In the genomic region with DNA sequence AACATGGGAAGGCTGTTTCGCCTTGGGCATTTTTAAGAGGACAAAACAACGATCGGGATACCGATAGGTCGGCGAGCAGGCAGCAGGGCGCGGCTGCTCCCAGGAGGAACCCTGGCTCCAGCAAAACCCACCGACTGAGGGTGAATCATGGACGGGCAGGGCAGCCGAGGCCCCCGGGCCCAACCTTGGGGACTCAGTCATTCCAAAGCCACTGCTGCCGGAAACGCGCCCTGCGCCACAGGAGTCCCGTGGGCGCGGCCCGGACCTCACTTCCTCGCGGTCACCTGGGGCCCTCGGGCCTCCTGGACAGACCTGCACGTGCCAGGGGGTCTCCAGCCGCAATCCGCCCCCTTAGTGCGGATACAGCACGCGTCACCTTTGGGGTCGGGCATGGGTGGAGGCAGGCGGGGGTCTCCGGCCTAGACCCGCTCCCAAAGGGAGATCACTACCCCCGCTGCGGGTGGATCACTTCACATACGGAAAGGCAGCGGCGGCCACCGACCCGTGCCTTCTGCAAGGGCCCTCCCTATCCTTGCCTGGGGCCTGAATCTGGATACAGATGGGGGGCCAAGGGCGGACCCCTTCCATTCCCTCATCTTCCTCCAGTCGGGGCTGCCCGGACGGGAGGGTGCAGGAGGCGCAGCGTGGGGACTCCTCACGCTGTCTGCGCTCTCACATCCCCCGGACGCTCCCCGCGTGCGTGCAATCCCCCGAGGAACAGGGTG, we compare ENCODE assay signal across 1 cellular context.
TF ChIP-seq lines count a peak whose summit lies in the region.

No MANE protein-coding gene starts in this region.

TF ChIP-seq in HepG2, 621 proteins besides CTCF, POLR2A, EP300 and RAD21 (continued from another document and continues in another):
- TF ChIP-seq RFX5 (IDR thresholded peaks at IDR 0.05; ENCODE audit: low read depth, low read length): no peak
- TF ChIP-seq SMARCE1 (IDR thresholded peaks at IDR 0.05; ENCODE audit: borderline replicate concordance): no peak
- no peak for TF ChIP-seq HMG20B (CRISPR knock-in tag; conservative IDR thresholded peaks at IDR 0.05)
- TF ChIP-seq POLR2AphosphoS2 (IDR thresholded peaks at IDR 0.05; ENCODE audit: low read depth, low read length): no peak
- TF ChIP-seq FOXK1 (CRISPR knock-in tag; IDR thresholded peaks at IDR 0.05; ENCODE audit: borderline replicate concordance, low read depth): no peak; the same call in 1 of the 2 replicates
- TF ChIP-seq, protein P1, sequence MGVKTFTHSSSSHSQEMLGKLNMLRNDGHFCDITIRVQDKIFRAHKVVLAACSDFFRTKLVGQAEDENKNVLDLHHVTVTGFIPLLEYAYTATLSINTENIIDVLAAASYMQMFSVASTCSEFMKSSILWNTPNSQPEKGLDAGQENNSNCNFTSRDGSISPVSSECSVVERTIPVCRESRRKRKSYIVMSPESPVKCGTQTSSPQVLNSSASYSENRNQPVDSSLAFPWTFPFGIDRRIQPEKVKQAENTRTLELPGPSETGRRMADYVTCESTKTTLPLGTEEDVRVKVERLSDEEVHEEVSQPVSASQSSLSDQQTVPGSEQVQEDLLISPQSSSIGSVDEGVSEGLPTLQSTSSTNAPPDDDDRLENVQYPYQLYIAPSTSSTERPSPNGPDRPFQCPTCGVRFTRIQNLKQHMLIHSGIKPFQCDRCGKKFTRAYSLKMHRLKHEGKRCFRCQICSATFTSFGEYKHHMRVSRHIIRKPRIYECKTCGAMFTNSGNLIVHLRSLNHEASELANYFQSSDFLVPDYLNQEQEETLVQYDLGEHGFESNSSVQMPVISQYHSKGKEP (CRISPR knock-in tag; IDR thresholded peaks at IDR 0.05): no peak
- no peak for TF ChIP-seq TCF7L2 (IDR thresholded peaks at IDR 0.05; ENCODE audit: low read depth, low read length)
- TF ChIP-seq ETV6 (CRISPR knock-in tag; conservative IDR thresholded peaks at IDR 0.05): no peak; the same call in 1 of the 2 replicates
- TF ChIP-seq, protein P2, sequence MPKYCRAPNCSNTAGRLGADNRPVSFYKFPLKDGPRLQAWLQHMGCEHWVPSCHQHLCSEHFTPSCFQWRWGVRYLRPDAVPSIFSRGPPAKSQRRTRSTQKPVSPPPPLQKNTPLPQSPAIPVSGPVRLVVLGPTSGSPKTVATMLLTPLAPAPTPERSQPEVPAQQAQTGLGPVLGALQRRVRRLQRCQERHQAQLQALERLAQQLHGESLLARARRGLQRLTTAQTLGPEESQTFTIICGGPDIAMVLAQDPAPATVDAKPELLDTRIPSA (CRISPR knock-in tag; IDR thresholded peaks at IDR 0.05; ENCODE audit: borderline replicate concordance): 0 out of 2 replicates have a peak, but pooled peaks have one; percentile 73
- no peak for TF ChIP-seq ZNF83 (CRISPR knock-in tag; IDR thresholded peaks at IDR 0.05; ENCODE audit: borderline replicate concordance)
- TF ChIP-seq MEF2D (CRISPR knock-in tag; IDR thresholded peaks at IDR 0.05): no peak
- no peak for TF ChIP-seq ZNF75D (CRISPR knock-in tag; IDR thresholded peaks at IDR 0.05; ENCODE audit: borderline replicate concordance)
- TF ChIP-seq ZNF652 (CRISPR knock-in tag; IDR thresholded peaks at IDR 0.05; ENCODE audit: borderline replicate concordance, low read depth): no peak
- TF ChIP-seq ZNF326 (CRISPR knock-in tag; IDR thresholded peaks at IDR 0.05; ENCODE audit: borderline replicate concordance): no peak
- TF ChIP-seq, protein P3, sequence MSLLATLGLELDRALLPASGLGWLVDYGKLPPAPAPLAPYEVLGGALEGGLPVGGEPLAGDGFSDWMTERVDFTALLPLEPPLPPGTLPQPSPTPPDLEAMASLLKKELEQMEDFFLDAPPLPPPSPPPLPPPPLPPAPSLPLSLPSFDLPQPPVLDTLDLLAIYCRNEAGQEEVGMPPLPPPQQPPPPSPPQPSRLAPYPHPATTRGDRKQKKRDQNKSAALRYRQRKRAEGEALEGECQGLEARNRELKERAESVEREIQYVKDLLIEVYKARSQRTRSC (CRISPR knock-in tag; IDR thresholded peaks at IDR 0.05; ENCODE audit: low read depth): no peak
- TF ChIP-seq MEIS2 (CRISPR knock-in tag; IDR thresholded peaks at IDR 0.05): no peak
- no peak for TF ChIP-seq TP53 (CRISPR knock-in tag; conservative IDR thresholded peaks at IDR 0.05)
- TF ChIP-seq THYN1 (CRISPR knock-in tag; IDR thresholded peaks at IDR 0.05; ENCODE audit: borderline replicate concordance, low read depth): no peak
- TF ChIP-seq, protein P4, sequence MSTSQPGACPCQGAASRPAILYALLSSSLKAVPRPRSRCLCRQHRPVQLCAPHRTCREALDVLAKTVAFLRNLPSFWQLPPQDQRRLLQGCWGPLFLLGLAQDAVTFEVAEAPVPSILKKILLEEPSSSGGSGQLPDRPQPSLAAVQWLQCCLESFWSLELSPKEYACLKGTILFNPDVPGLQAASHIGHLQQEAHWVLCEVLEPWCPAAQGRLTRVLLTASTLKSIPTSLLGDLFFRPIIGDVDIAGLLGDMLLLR (CRISPR knock-in tag; IDR thresholded peaks at IDR 0.05): no peak
- TF ChIP-seq ZZZ3 (CRISPR knock-in tag; IDR thresholded peaks at IDR 0.05; ENCODE audit: borderline replicate concordance): no peak
- TF ChIP-seq, protein P5, sequence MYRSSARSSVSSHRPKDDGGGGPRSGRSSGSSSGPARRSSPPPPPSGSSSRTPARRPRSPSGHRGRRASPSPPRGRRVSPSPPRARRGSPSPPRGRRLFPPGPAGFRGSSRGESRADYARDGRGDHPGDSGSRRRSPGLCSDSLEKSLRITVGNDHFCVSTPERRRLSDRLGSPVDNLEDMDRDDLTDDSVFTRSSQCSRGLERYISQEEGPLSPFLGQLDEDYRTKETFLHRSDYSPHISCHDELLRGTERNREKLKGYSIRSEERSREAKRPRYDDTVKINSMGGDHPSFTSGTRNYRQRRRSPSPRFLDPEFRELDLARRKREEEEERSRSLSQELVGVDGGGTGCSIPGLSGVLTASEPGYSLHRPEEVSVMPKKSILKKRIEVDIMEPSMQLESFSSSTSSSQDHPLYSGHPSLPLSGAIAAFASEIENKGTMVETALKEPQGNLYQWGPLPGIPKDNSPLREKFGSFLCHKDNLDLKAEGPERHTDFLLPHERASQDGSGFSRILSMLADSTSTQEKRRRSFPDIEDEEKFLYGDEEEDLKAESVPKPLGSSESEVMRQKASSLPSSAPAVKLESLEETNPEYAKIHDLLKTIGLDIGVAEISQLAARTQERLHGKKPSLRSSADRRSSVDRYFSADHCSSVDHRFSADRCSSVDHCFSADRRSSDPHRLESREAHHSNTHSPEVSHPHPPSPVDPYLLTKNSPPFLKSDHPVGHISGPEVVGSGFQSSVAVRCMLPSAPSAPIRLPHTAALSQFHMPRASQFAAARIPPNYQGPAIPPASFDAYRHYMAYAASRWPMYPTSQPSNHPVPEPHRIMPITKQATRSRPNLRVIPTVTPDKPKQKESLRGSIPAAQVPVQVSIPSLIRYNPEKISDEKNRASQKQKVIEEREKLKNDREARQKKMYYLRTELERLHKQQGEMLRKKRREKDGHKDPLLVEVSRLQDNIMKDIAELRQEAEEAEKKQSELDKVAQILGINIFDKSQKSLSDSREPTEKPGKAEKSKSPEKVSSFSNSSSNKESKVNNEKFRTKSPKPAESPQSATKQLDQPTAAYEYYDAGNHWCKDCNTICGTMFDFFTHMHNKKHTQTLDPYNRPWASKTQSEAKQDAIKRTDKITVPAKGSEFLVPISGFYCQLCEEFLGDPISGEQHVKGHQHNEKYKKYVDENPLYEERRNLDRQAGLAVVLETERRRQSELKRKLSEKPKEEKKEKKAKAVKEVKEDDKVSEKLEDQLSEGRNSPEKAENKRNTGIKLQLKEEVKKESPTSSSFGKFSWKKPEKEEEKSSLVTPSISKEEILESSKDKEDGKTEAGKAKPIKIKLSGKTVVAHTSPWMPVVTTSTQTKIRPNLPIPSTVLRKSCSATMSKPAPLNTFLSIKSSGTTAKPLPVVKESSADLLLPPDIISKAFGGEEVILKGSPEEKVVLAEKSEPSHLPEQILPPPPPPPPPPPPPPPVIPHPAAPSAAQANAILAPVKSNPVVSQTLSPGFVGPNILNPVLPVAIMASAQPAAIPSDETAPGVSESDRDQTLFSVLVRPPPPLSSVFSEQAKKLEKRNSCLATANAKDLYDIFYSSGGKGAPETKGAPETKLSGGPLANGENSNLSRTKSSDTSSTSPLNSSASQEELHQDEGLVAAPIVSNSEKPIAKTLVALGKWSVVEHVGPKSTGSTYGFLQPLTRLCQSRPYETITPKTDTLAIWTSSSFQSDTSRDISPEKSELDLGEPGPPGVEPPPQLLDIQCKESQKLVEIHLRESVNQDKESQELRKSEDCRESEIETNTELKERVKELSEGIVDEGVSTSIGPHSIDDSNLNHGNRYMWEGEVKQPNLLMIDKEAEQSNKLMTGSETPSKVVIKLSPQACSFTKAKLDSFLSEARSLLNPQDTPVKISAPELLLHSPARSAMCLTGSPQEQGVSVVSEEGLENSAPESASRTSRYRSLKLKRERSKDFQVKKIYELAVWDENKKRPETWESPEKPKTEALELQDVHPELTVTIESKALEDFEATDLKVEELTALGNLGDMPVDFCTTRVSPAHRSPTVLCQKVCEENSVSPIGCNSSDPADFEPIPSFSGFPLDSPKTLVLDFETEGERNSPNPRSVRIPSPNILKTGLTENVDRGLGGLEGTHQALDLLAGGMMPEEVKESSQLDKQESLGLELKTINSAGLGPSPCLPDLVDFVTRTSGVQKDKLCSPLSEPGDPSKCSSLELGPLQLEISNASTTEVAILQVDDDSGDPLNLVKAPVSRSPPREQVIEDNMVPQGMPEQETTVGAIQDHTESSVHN (CRISPR knock-in tag; IDR thresholded peaks at IDR 0.05): peak; percentile 82; the same call in 1 of the 2 replicates
- TF ChIP-seq, protein P6, sequence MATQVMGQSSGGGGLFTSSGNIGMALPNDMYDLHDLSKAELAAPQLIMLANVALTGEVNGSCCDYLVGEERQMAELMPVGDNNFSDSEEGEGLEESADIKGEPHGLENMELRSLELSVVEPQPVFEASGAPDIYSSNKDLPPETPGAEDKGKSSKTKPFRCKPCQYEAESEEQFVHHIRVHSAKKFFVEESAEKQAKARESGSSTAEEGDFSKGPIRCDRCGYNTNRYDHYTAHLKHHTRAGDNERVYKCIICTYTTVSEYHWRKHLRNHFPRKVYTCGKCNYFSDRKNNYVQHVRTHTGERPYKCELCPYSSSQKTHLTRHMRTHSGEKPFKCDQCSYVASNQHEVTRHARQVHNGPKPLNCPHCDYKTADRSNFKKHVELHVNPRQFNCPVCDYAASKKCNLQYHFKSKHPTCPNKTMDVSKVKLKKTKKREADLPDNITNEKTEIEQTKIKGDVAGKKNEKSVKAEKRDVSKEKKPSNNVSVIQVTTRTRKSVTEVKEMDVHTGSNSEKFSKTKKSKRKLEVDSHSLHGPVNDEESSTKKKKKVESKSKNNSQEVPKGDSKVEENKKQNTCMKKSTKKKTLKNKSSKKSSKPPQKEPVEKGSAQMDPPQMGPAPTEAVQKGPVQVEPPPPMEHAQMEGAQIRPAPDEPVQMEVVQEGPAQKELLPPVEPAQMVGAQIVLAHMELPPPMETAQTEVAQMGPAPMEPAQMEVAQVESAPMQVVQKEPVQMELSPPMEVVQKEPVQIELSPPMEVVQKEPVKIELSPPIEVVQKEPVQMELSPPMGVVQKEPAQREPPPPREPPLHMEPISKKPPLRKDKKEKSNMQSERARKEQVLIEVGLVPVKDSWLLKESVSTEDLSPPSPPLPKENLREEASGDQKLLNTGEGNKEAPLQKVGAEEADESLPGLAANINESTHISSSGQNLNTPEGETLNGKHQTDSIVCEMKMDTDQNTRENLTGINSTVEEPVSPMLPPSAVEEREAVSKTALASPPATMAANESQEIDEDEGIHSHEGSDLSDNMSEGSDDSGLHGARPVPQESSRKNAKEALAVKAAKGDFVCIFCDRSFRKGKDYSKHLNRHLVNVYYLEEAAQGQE (IDR thresholded peaks at IDR 0.05; ENCODE audit: borderline replicate concordance in 1 of 2, low read depth in 1 of 2, low read length in 2 of 2): no peak
- TF ChIP-seq ZNF644 (CRISPR knock-in tag; IDR thresholded peaks at IDR 0.05; ENCODE audit: low read depth): no peak
- TF ChIP-seq ZNF496 (CRISPR knock-in tag; IDR thresholded peaks at IDR 0.05; ENCODE audit: insufficient replicate concordance): no peak
- TF ChIP-seq, protein P7, sequence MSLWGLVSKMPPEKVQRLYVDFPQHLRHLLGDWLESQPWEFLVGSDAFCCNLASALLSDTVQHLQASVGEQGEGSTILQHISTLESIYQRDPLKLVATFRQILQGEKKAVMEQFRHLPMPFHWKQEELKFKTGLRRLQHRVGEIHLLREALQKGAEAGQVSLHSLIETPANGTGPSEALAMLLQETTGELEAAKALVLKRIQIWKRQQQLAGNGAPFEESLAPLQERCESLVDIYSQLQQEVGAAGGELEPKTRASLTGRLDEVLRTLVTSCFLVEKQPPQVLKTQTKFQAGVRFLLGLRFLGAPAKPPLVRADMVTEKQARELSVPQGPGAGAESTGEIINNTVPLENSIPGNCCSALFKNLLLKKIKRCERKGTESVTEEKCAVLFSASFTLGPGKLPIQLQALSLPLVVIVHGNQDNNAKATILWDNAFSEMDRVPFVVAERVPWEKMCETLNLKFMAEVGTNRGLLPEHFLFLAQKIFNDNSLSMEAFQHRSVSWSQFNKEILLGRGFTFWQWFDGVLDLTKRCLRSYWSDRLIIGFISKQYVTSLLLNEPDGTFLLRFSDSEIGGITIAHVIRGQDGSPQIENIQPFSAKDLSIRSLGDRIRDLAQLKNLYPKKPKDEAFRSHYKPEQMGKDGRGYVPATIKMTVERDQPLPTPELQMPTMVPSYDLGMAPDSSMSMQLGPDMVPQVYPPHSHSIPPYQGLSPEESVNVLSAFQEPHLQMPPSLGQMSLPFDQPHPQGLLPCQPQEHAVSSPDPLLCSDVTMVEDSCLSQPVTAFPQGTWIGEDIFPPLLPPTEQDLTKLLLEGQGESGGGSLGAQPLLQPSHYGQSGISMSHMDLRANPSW (CRISPR knock-in tag; IDR thresholded peaks at IDR 0.05; ENCODE audit: borderline replicate concordance): no peak
- TF ChIP-seq FOXO1 (CRISPR knock-in tag; IDR thresholded peaks at IDR 0.05): no peak; the same call in 1 of the 2 replicates
- TF ChIP-seq SUZ12 (IDR thresholded peaks at IDR 0.05; ENCODE audit: low read depth, low read length): no peak
- TF ChIP-seq, protein P8, sequence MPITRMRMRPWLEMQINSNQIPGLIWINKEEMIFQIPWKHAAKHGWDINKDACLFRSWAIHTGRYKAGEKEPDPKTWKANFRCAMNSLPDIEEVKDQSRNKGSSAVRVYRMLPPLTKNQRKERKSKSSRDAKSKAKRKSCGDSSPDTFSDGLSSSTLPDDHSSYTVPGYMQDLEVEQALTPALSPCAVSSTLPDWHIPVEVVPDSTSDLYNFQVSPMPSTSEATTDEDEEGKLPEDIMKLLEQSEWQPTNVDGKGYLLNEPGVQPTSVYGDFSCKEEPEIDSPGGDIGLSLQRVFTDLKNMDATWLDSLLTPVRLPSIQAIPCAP (CRISPR knock-in tag; IDR thresholded peaks at IDR 0.05; ENCODE audit: low read depth): no peak
- no peak for TF ChIP-seq ZNF30 (CRISPR knock-in tag; IDR thresholded peaks at IDR 0.05)
- TF ChIP-seq TSC22D2 (CRISPR knock-in tag; IDR thresholded peaks at IDR 0.05; ENCODE audit: borderline replicate concordance): no peak
- no peak for TF ChIP-seq MED8 (CRISPR knock-in tag; IDR thresholded peaks at IDR 0.05; ENCODE audit: insufficient replicate concordance)
- TF ChIP-seq TAF1 (CRISPR knock-in tag; IDR thresholded peaks at IDR 0.05): peak; percentile 22; the same call in 1 of the 2 replicates
